18 cellular contexts compared by ENCODE assay signal in genomic region chr20:59514554-59514953, GRCh38.
A peak's percentile ranks its signal among the peaks of the same experiment; 100 is the strongest.
DNase-seq lines count a peak whose midpoint lies in the region; ATAC-seq and TF ChIP-seq lines count a peak whose summit lies in the region.
"Had no signal": no experiment of that assay in that cellular context is flagged by ENCODE, and none has a peak within 500 bp of the region (broad histone marks: within the 10 kb centered on the region; RNA-seq: fewer than 3 reads in every experiment).

No MANE protein-coding gene starts in this region.

- H2AK5ac ChIP-seq in neuronal stem cell (ENCODE audit: low read depth, low read length), result peak overlapping the region; percentile 13

- no peak overlapping the region for H4K8ac ChIP-seq in neuronal stem cell (ENCODE audit: low read depth, low read length)

- peak; percentile 36 for DNase-seq in activated CD4-positive, alpha-beta T cell treated with anti-CD3 and anti-CD28 coated beads, Interleukin-2, amount 10 ng/mL, durations not matched to agents 24 days and 14 days
- no peak for DNase-seq in activated CD4-positive, alpha-beta T cell treated with anti-CD3 and anti-CD28 coated beads, Interleukin-2, amount 50 U/mL, for 48 hours
- DNase-seq in WTC11 (ENCODE audit: low spot score), result no peak
- DNase-seq in neuronal stem cell (ENCODE audit: low spot score), result no peak
- DNase-seq in vagina (ENCODE audit: extremely low spot score in 2 of 2), result no peak
- DNase-seq in stimulated activated effector memory CD8-positive, alpha-beta T cell treated with anti-CD3 and anti-CD28 coated beads, Interleukin-12 subunit alpha, Interleukin-12 subunit beta, amount 100 ng/mL, for 72 hours (ENCODE audit: low spot score in 2 of 2), result no peak
- DNase-seq: CD4-positive, CD25-positive, alpha-beta regulatory T cell; CD8-positive, alpha-beta T cell; DMS153; DND-41; HCEC 1CT had no signal

- no peak overlapping the region for H2BK12ac ChIP-seq in neuronal stem cell (ENCODE audit: low read length)

- no peak overlapping the region for H3K4ac ChIP-seq in neuronal stem cell (ENCODE audit: low read length)

- no peak overlapping the region for H3K4me3 Mint-ChIP-seq in activated CD4-positive, alpha-beta T cell treated with anti-CD3 and anti-CD28 coated beads, Interleukin-2, amount 10 ng/mL, durations not matched to agents 24 days and 14 days
- peak overlapping the region; percentile 63; the same call in 1 of the 2 replicates for H3K4me3 Mint-ChIP-seq in WTC11
- H3K4me3 Mint-ChIP-seq in stimulated activated effector memory CD8-positive, alpha-beta T cell treated with anti-CD3 and anti-CD28 coated beads, Interleukin-12 subunit alpha, Interleukin-12 subunit beta, amount 100 ng/mL, for 72 hours, result no peak overlapping the region
- H3K4me3 Mint-ChIP-seq: B cell; CD4-positive, CD25-positive, alpha-beta regulatory T cell; CD8-positive, alpha-beta T cell had no signal

- H3K18ac ChIP-seq in neuronal stem cell (ENCODE audit: low read length), result no peak overlapping the region

- no peaks in the 10 kb centered on the region for H3K9me3 Mint-ChIP-seq in activated CD4-positive, alpha-beta T cell treated with anti-CD3 and anti-CD28 coated beads, Interleukin-2, amount 10 ng/mL, durations not matched to agents 24 days and 14 days
- H3K9me3 Mint-ChIP-seq in WTC11, result no peaks in the 10 kb centered on the region
- H3K9me3 Mint-ChIP-seq in stimulated activated effector memory CD8-positive, alpha-beta T cell treated with anti-CD3 and anti-CD28 coated beads, Interleukin-12 subunit alpha, Interleukin-12 subunit beta, amount 100 ng/mL, for 72 hours, result no peaks in the 10 kb centered on the region
- H3K9me3 Mint-ChIP-seq: CD8-positive, alpha-beta T cell had no signal

- no CpG with 5 or more reads among the region's 5 CpGs for WGBS in neuronal stem cell (ENCODE audit: extremely low coverage in 2 of 2, insufficient read length in 2 of 2, insufficient replicate concordance in 1 of 2), 2 donors

- H3K4me2 ChIP-seq in neuronal stem cell (ENCODE audit: insufficient read depth, low read length, poor library complexity, severe bottlenecking), result no peak overlapping the region
- H3K4me2 ChIP-seq: BLaER1 had no signal

- H3K14ac ChIP-seq in neuronal stem cell (ENCODE audit: low read length), result no peak overlapping the region

- H2BK120ac ChIP-seq in neuronal stem cell (ENCODE audit: low read depth, low read length), result no peak overlapping the region

- CTCF ChIA-PET in WTC11 (lab: Charles Lee), result interaction anchor here (0.9 to 2.9 kb wide), 13 partner anchors 9 to 483 kb away, joined by 3 to 65 read pairs (median 4); partner anchors contain the start of gene ATP5F1E

- no peak overlapping the region for H2BK15ac ChIP-seq in neuronal stem cell (ENCODE audit: low read length)

- H3K9me3 ChIP-seq in iPS-18a (ENCODE audit: control insufficient read depth, low read depth, low read length) (no peaks in the 10 kb centered on the region), neuronal stem cell (replicated peaks in 1 of 2; ENCODE audit: control insufficient read depth in 2 of 2, insufficient read depth in 1 of 2, low read depth in 1 of 2, low read length in 2 of 2) (peaks cover 0 to 1% of the 10 kb centered on the region in 2 donors), vagina (no peaks in the 10 kb centered on the region)
- H3K9me3 ChIP-seq: BLaER1, Caco-2 had no signal

- TF ChIP-seq CTCF in WTC11 (IDR thresholded peaks at IDR 0.05), result no peak
- no peak for TF ChIP-seq CTCF in vagina (IDR thresholded peaks at IDR 0.05)

- no peak overlapping the region for H2AFZ ChIP-seq in neuronal stem cell (ENCODE audit: low read length)

- ATAC-seq in WTC11 (no peak), HG02759 (IDR thresholded peaks at IDR 0.05; ENCODE audit: unreplicated experiment) (no peak)
- ATAC-seq in stimulated activated effector memory CD8-positive, alpha-beta T cell treated with anti-CD3 and anti-CD28 coated beads, Interleukin-12 subunit alpha, Interleukin-12 subunit beta, amount 100 ng/mL, for 72 hours, result no peak
- ATAC-seq: CD8-positive, alpha-beta T cell had no signal

- no peak overlapping the region for H2BK5ac ChIP-seq in neuronal stem cell (ENCODE audit: low read length)

- H4K91ac ChIP-seq in neuronal stem cell (ENCODE audit: low read depth, low read length, poor library complexity), result no peak overlapping the region

- H3K4me3 ChIP-seq in iPS-18a (ENCODE audit: low read length) (peak overlapping the region; percentile 53), neuronal stem cell (ENCODE audit: low read length in 2 of 2) (no peak overlapping the region), vagina (no peak overlapping the region)
- H3K4me3 ChIP-seq: BLaER1 had no signal

- peak overlapping the region; percentile 38 for H3K23ac ChIP-seq in neuronal stem cell (ENCODE audit: low read depth, low read length, poor library complexity)

- H3K27ac Mint-ChIP-seq in activated CD4-positive, alpha-beta T cell treated with anti-CD3 and anti-CD28 coated beads, Interleukin-2, amount 10 ng/mL, durations not matched to agents 24 days and 14 days, result no peak overlapping the region
- H3K27ac Mint-ChIP-seq in WTC11, result no peak overlapping the region
- H3K27ac Mint-ChIP-seq in stimulated activated effector memory CD8-positive, alpha-beta T cell treated with anti-CD3 and anti-CD28 coated beads, Interleukin-12 subunit alpha, Interleukin-12 subunit beta, amount 100 ng/mL, for 72 hours, result no peak overlapping the region
- H3K27ac Mint-ChIP-seq: B cell; CD4-positive, CD25-positive, alpha-beta regulatory T cell; CD8-positive, alpha-beta T cell had no signal

- H3K27ac ChIP-seq in iPS-18a (ENCODE audit: low read length) (no peak overlapping the region), neuronal stem cell (replicated peaks; ENCODE audit: low read length) (no peak overlapping the region), vagina (no peak overlapping the region)
- H3K27ac ChIP-seq: 22Rv1, BLaER1, C4-2B had no signal

- no peak overlapping the region for H3K9ac ChIP-seq in iPS-18a (ENCODE audit: low read length)
- peak overlapping the region; percentile 22 for H3K9ac ChIP-seq in neuronal stem cell (ENCODE audit: low read depth, low read length, poor library complexity)
- H3K9ac ChIP-seq: BLaER1 had no signal

- no peaks in the 10 kb centered on the region for H3K27me3 ChIP-seq in iPS-18a (ENCODE audit: control insufficient read depth, insufficient read depth, low read length)
- H3K27me3 ChIP-seq in neuronal stem cell (ENCODE audit: control insufficient read depth in 3 of 3, insufficient read depth in 3 of 3, low read depth in 1 of 3, low read length in 3 of 3), result peaks cover 0 to 6% (median 0%) of the 10 kb centered on the region in 3 experiments
- no peaks in the 10 kb centered on the region for H3K27me3 ChIP-seq in vagina
- H3K27me3 ChIP-seq: BLaER1 had no signal

- H3K36me3 Mint-ChIP-seq in activated CD4-positive, alpha-beta T cell treated with anti-CD3 and anti-CD28 coated beads, Interleukin-2, amount 10 ng/mL, durations not matched to agents 24 days and 14 days (ENCODE audit: low read depth), result no peaks in the 10 kb centered on the region
- no peaks in the 10 kb centered on the region for H3K36me3 Mint-ChIP-seq in WTC11
- no peaks in the 10 kb centered on the region for H3K36me3 Mint-ChIP-seq in stimulated activated effector memory CD8-positive, alpha-beta T cell treated with anti-CD3 and anti-CD28 coated beads, Interleukin-12 subunit alpha, Interleukin-12 subunit beta, amount 100 ng/mL, for 72 hours
- H3K36me3 Mint-ChIP-seq: CD4-positive, CD25-positive, alpha-beta regulatory T cell; CD8-positive, alpha-beta T cell had no signal

- H3K4me1 ChIP-seq in iPS-18a (ENCODE audit: control insufficient read depth, low read depth, low read length) (peaks cover 3% of the 10 kb centered on the region), neuronal stem cell (ENCODE audit: control insufficient read depth in 2 of 2, insufficient read depth in 1 of 2, low read depth in 1 of 2, low read length in 2 of 2) (peaks cover 0 to 5% of the 10 kb centered on the region in 2 donors), vagina (no peaks in the 10 kb centered on the region)
- H3K4me1 ChIP-seq: BLaER1, Caco-2 had no signal

- H3K36me3 ChIP-seq in iPS-18a (ENCODE audit: control insufficient read depth, low read depth, low read length) (no peaks in the 10 kb centered on the region), neuronal stem cell (replicated peaks in 1 of 2; ENCODE audit: control insufficient read depth in 2 of 2, insufficient read depth in 2 of 2, low read length in 2 of 2) (no peaks in the 10 kb centered on the region), vagina (no peaks in the 10 kb centered on the region)
- H3K36me3 ChIP-seq: BLaER1 had no signal

- no peaks in the 10 kb centered on the region for H3K4me1 Mint-ChIP-seq in activated CD4-positive, alpha-beta T cell treated with anti-CD3 and anti-CD28 coated beads, Interleukin-2, amount 10 ng/mL, durations not matched to agents 24 days and 14 days
- peaks cover 11% of the 10 kb centered on the region for H3K4me1 Mint-ChIP-seq in WTC11
- H3K4me1 Mint-ChIP-seq in stimulated activated effector memory CD8-positive, alpha-beta T cell treated with anti-CD3 and anti-CD28 coated beads, Interleukin-12 subunit alpha, Interleukin-12 subunit beta, amount 100 ng/mL, for 72 hours, result no peaks in the 10 kb centered on the region
- H3K4me1 Mint-ChIP-seq: B cell had no signal

- intact Hi-C loops in activated CD4-positive, alpha-beta T cell treated with anti-CD3 and anti-CD28 coated beads, Interleukin-2, amount 10 ng/mL, durations not matched to agents 24 days and 14 days (cut with micrococcal nuclease), result no loop called here
- intact Hi-C loops in vagina (cut with DNase I), result no loop called here

- H3K79me1 ChIP-seq in neuronal stem cell (ENCODE audit: low read depth, low read length), result peaks cover 2% of the 10 kb centered on the region

- POLR2A ChIA-PET in WTC11 (lab: Charles Lee), result interaction anchor here (1.2 kb wide), 1 partner anchor 482 kb away, joined by 3 read pairs; the partner anchor contains the start of gene ATP5F1E

- TF ChIP-seq POLR2A in vagina (IDR thresholded peaks at IDR 0.05), result no peak

- H3K27me3 Mint-ChIP-seq in activated CD4-positive, alpha-beta T cell treated with anti-CD3 and anti-CD28 coated beads, Interleukin-2, amount 10 ng/mL, durations not matched to agents 24 days and 14 days, result peaks cover 35% of the 10 kb centered on the region
- peaks cover 23% of the 10 kb centered on the region for H3K27me3 Mint-ChIP-seq in WTC11 (ENCODE audit: low read depth)

TF ChIP-seq in WTC11, 78 proteins besides CTCF, POLR2A, EP300 and RAD21 (continues in another document):
- TF ChIP-seq NFATC4 (CRISPR knock-in tag; IDR thresholded peaks at IDR 0.05) (no peak), ZNF671 (CRISPR knock-in tag; IDR thresholded peaks at IDR 0.05) (no peak), ERG (CRISPR knock-in tag; IDR thresholded peaks at IDR 0.05) (no peak)
